ENCODE assay signal across 1 cellular context in the genomic region with DNA sequence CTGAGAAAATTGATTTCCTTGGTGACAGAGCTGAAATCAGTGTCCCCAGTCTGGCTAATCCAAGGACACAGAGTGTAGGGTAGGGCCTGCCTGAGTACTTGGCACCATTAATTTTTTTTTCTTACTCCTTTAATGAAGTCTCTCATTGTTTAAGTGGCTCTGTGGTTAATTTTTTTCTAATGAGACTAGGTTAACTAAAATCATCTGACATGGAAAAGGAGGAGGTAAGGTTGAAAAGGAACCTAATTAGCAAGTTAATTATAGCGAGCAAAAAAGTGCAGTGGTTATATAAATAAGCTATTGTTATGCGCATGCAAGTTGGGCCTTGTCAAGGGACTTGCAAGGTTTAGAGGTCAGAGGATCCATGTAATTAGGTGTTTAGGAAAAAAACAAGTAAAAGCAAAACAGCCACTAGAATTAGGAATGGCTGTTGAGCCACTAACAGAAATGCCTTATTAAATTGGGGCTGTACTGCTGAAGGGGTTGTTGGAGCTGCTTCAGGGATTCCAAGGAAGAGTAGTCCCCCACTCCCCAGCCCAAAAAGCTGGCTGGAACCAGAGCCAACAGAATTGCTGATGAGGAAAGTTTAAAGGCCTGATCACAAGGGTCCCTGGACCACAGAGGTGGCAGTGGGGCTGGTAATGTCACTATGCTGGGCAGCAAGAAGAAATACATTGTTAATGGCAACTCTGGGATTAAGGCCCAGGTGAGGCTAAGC.
TF ChIP-seq lines count a peak whose summit lies in the region.

No MANE protein-coding gene starts in this region.

TF ChIP-seq in GM23338, 12 proteins besides CTCF, POLR2A, EP300 and RAD21 (continued from another document):
- TF ChIP-seq, protein P1, sequence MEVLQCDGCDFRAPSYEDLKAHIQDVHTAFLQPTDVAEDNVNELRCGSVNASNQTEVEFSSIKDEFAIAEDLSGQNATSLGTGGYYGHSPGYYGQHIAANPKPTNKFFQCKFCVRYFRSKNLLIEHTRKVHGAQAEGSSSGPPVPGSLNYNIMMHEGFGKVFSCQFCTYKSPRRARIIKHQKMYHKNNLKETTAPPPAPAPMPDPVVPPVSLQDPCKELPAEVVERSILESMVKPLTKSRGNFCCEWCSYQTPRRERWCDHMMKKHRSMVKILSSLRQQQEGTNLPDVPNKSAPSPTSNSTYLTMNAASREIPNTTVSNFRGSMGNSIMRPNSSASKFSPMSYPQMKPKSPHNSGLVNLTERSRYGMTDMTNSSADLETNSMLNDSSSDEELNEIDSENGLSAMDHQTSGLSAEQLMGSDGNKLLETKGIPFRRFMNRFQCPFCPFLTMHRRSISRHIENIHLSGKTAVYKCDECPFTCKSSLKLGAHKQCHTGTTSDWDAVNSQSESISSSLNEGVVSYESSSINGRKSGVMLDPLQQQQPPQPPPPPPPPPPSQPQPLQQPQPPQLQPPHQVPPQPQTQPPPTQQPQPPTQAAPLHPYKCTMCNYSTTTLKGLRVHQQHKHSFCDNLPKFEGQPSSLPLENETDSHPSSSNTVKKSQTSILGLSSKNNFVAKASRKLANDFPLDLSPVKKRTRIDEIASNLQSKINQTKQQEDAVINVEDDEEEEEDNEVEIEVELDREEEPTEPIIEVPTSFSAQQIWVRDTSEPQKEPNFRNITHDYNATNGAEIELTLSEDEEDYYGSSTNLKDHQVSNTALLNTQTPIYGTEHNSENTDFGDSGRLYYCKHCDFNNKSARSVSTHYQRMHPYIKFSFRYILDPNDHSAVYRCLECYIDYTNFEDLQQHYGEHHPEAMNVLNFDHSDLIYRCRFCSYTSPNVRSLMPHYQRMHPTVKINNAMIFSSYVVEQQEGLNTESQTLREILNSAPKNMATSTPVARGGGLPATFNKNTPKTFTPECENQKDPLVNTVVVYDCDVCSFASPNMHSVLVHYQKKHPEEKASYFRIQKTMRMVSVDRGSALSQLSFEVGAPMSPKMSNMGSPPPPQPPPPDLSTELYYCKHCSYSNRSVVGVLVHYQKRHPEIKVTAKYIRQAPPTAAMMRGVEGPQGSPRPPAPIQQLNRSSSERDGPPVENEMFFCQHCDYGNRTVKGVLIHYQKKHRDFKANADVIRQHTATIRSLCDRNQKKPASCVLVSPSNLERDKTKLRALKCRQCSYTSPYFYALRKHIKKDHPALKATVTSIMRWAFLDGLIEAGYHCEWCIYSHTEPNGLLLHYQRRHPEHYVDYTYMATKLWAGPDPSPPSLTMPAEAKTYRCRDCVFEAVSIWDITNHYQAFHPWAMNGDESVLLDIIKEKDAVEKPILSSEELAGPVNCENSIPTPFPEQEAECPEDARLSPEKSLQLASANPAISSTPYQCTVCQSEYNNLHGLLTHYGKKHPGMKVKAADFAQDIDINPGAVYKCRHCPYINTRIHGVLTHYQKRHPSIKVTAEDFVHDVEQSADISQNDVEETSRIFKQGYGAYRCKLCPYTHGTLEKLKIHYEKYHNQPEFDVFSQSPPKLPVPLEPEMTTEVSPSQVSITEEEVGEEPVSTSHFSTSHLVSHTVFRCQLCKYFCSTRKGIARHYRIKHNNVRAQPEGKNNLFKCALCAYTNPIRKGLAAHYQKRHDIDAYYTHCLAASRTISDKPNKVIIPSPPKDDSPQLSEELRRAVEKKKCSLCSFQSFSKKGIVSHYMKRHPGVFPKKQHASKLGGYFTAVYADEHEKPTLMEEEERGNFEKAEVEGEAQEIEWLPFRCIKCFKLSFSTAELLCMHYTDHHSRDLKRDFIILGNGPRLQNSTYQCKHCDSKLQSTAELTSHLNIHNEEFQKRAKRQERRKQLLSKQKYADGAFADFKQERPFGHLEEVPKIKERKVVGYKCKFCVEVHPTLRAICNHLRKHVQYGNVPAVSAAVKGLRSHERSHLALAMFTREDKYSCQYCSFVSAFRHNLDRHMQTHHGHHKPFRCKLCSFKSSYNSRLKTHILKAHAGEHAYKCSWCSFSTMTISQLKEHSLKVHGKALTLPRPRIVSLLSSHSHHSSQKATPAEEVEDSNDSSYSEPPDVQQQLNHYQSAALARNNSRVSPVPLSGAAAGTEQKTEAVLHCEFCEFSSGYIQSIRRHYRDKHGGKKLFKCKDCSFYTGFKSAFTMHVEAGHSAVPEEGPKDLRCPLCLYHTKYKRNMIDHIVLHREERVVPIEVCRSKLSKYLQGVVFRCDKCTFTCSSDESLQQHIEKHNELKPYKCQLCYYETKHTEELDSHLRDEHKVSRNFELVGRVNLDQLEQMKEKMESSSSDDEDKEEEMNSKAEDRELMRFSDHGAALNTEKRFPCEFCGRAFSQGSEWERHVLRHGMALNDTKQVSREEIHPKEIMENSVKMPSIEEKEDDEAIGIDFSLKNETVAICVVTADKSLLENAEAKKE (CRISPR knock-in tag; IDR thresholded peaks at IDR 0.05) = no peak
- TF ChIP-seq ZNF114 (CRISPR knock-in tag; IDR thresholded peaks at IDR 0.05) (no peak), ZNF331 (CRISPR knock-in tag; IDR thresholded peaks at IDR 0.05; ENCODE audit: low read depth) (no peak), EZH2 (IDR thresholded peaks at IDR 0.05; ENCODE audit: low read depth, unreplicated experiment) (no peak), EZH2phosphoT487 (IDR thresholded peaks at IDR 0.05; ENCODE audit: unreplicated experiment) (no peak), NANOG (IDR thresholded peaks at IDR 0.05; ENCODE audit: borderline replicate concordance) (no peak), STAT1 (IDR thresholded peaks at IDR 0.05; ENCODE audit: unreplicated experiment) (no peak), JUNB (IDR thresholded peaks at IDR 0.05; ENCODE audit: unreplicated experiment) (no peak), POLR2AphosphoS5 (IDR thresholded peaks at IDR 0.05; ENCODE audit: low read depth) (no peak)
- TF ChIP-seq, protein P2, sequence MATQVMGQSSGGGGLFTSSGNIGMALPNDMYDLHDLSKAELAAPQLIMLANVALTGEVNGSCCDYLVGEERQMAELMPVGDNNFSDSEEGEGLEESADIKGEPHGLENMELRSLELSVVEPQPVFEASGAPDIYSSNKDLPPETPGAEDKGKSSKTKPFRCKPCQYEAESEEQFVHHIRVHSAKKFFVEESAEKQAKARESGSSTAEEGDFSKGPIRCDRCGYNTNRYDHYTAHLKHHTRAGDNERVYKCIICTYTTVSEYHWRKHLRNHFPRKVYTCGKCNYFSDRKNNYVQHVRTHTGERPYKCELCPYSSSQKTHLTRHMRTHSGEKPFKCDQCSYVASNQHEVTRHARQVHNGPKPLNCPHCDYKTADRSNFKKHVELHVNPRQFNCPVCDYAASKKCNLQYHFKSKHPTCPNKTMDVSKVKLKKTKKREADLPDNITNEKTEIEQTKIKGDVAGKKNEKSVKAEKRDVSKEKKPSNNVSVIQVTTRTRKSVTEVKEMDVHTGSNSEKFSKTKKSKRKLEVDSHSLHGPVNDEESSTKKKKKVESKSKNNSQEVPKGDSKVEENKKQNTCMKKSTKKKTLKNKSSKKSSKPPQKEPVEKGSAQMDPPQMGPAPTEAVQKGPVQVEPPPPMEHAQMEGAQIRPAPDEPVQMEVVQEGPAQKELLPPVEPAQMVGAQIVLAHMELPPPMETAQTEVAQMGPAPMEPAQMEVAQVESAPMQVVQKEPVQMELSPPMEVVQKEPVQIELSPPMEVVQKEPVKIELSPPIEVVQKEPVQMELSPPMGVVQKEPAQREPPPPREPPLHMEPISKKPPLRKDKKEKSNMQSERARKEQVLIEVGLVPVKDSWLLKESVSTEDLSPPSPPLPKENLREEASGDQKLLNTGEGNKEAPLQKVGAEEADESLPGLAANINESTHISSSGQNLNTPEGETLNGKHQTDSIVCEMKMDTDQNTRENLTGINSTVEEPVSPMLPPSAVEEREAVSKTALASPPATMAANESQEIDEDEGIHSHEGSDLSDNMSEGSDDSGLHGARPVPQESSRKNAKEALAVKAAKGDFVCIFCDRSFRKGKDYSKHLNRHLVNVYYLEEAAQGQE (IDR thresholded peaks at IDR 0.05; ENCODE audit: unreplicated experiment) = no peak
- TF ChIP-seq, protein P3, sequence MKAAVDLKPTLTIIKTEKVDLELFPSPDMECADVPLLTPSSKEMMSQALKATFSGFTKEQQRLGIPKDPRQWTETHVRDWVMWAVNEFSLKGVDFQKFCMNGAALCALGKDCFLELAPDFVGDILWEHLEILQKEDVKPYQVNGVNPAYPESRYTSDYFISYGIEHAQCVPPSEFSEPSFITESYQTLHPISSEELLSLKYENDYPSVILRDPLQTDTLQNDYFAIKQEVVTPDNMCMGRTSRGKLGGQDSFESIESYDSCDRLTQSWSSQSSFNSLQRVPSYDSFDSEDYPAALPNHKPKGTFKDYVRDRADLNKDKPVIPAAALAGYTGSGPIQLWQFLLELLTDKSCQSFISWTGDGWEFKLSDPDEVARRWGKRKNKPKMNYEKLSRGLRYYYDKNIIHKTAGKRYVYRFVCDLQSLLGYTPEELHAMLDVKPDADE (IDR thresholded peaks at IDR 0.05) = no peak
TF ChIP-seq in GM23338: peak in this region for 0.
